39 cellular contexts compared by ENCODE assay signal in the genomic region with DNA sequence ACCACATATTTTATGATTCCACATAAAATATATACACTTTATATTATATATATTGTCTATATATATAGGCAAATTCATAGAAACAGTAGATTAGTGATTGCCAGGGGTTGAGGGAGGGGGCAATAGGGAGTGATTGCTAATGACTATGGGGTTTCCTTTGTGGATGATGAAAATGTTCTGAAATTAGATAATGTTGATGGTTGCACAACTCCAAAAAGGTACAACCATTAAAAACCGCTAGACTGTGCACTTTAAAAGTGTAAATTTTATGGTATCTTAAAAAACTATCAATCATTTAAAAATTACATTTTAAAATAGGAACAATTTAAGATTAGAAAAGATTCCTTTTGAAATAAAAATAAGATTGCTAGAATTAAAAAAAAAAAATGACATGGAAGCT.
"Had no signal": no experiment of that assay in that cellular context is flagged by ENCODE, and none has a peak within 500 bp of the region (broad histone marks: within the 10 kb centered on the region; RNA-seq: fewer than 3 reads in every experiment).

No MANE protein-coding gene starts in this region.

- H3K27me3 ChIP-seq: adrenal gland, ascending aorta, body of pancreas, brain microvascular endothelial cell, breast epithelium, cardiac muscle cell had no signal

- DNase-seq: activated effector memory CD4-positive, alpha-beta T cell treated with anti-CD3 and anti-CD28 coated beads, Interleukin-2, amount 50 U/mL, for 16 hours; activated effector memory CD4-positive, alpha-beta T cell treated with Interleukin-2 at 50 U/mL for 16 hours; activated gamma-delta T cell; activated gamma-delta T cell treated with Interleukin-2 at 50 U/mL for 16 hours; activated naive CD4-positive, alpha-beta T cell; activated naive CD4-positive, alpha-beta T cell treated with anti-CD3 and anti-CD28 coated beads for 36 hours; activated naive CD4-positive, alpha-beta T cell treated with anti-CD3 and anti-CD28 coated beads, Interleukin-2, amount 10 ng/mL, durations not matched to agents 7 days and 5 days; activated naive CD4-positive, alpha-beta T cell treated with anti-CD3 and anti-CD28 coated beads, Interleukin-2, amount 50 U/mL, for 16 hours; activated naive CD4-positive, alpha-beta T cell treated with Interleukin-2 at 50 U/mL for 16 hours; activated naive CD8-positive, alpha-beta T cell treated with anti-CD3 and anti-CD28 coated beads for 36 hours; activated naive CD8-positive, alpha-beta T cell treated with anti-CD3 and anti-CD28 coated beads, Interleukin-2, amount 10 ng/mL, durations not matched to agents 7 days and 5 days; activated naive CD8-positive, alpha-beta T cell treated with anti-CD3 and anti-CD28 coated beads, Interleukin-2, amount 50 U/mL, for 24 hours; activated T-cell treated with anti-CD3 and anti-CD28 coated beads, Interleukin-2, amount 50 U/mL, for 1 hour; activated T-cell treated with anti-CD3 and anti-CD28 coated beads, Interleukin-2, amount 50 U/mL, for 24 hours; activated T-cell treated with anti-CD3 and anti-CD28 coated beads, Interleukin-2, amount 50 U/mL, for 4 hours; activated T-cell treated with anti-CD3 and anti-CD28 coated beads, Interleukin-2, amount 50 U/mL, for 48 hours; activated T-cell treated with anti-CD3 and anti-CD28 coated beads, Interleukin-2, amount 50 U/mL, for 72 hours; adrenal gland; amniotic stem cell; amygdala; anterior cingulate cortex; aorta; body of pancreas; brain microvascular endothelial cell; caudate nucleus; central memory CD4-positive, alpha-beta T cell; cerebellar nuclear complex had no signal

- ATAC-seq: activated naive CD4-positive, alpha-beta T cell treated with anti-CD3 and anti-CD28 coated beads, Interleukin-2, amount 50 U/mL, for 72 hours; activated naive CD8-positive, alpha-beta T cell treated with anti-CD3 and anti-CD28 coated beads, Interleukin-2, amount 50 U/mL, for 24 hours; activated T-cell treated with anti-CD3 and anti-CD28 coated beads, Interleukin-2, amount 50 U/mL, for 4 hours; activated T-cell treated with anti-CD3 and anti-CD28 coated beads, Interleukin-2, amount 50 U/mL, for 72 hours; body of pancreas had no signal

- H3K4me3 ChIP-seq: adrenal gland, ascending aorta, body of pancreas, breast epithelium, cardiac muscle cell had no signal

- H3K9me3 ChIP-seq: adrenal gland, ascending aorta, body of pancreas, breast epithelium had no signal

- FAIRE-seq: astrocyte, bronchial epithelial cell had no signal

- H3K27me3 Mint-ChIP-seq: activated naive CD4-positive, alpha-beta T cell treated with anti-CD3 and anti-CD28 coated beads, Interleukin-2, amount 10 ng/mL, durations not matched to agents 7 days and 5 days; activated naive CD4-positive, alpha-beta T cell treated with anti-CD3 and anti-CD28 coated beads, Interleukin-2, amount 50 U/mL, for 24 hours; activated naive CD8-positive, alpha-beta T cell; activated naive CD8-positive, alpha-beta T cell treated with anti-CD3 and anti-CD28 coated beads for 36 hours; activated naive CD8-positive, alpha-beta T cell treated with anti-CD3 and anti-CD28 coated beads, Interleukin-2, amount 10 ng/mL, durations not matched to agents 7 days and 5 days; activated naive CD8-positive, alpha-beta T cell treated with anti-CD3 and anti-CD28 coated beads, Interleukin-2, amount 50 U/mL, for 24 hours; activated T-cell treated with anti-CD3 and anti-CD28 coated beads, Interleukin-2, amount 50 U/mL, for 24 hours; brain; central memory CD8-positive, alpha-beta T cell had no signal

- H3K36me3 Mint-ChIP-seq: brain had no signal

- H3K4me1 ChIP-seq: adrenal gland, ascending aorta, body of pancreas, breast epithelium had no signal

- H3K4me3 Mint-ChIP-seq: activated naive CD4-positive, alpha-beta T cell treated with anti-CD3 and anti-CD28 coated beads for 36 hours; activated naive CD4-positive, alpha-beta T cell treated with anti-CD3 and anti-CD28 coated beads, Interleukin-2, amount 10 ng/mL, durations not matched to agents 7 days and 5 days; activated naive CD4-positive, alpha-beta T cell treated with anti-CD3 and anti-CD28 coated beads, Interleukin-2, amount 50 U/mL, for 24 hours; activated naive CD8-positive, alpha-beta T cell; activated naive CD8-positive, alpha-beta T cell treated with anti-CD3 and anti-CD28 coated beads for 36 hours; activated naive CD8-positive, alpha-beta T cell treated with anti-CD3 and anti-CD28 coated beads, Interleukin-2, amount 10 ng/mL, durations not matched to agents 7 days and 5 days; activated naive CD8-positive, alpha-beta T cell treated with anti-CD3 and anti-CD28 coated beads, Interleukin-2, amount 50 U/mL, for 24 hours; activated T-cell treated with anti-CD3 and anti-CD28 coated beads, Interleukin-2, amount 50 U/mL, for 24 hours; activated T-cell treated with anti-CD3 and anti-CD28 coated beads, Interleukin-2, amount 50 U/mL, for 4 hours; activated T-cell treated with anti-CD3 and anti-CD28 coated beads, Interleukin-2, amount 50 U/mL, for 72 hours; activated T-helper 1 cell treated with anti-CD3 and anti-CD28 coated beads, Interleukin-12 subunit alpha, Interleukin-12 subunit beta, Interleukin-2, Interleukin-4 antibody, amounts not matched to agents 30 ng/mL and 10 ng/mL and 1 ng/mL, durations not matched to agents 14 hours and 24 hours and 36 hours; brain; central memory CD8-positive, alpha-beta T cell had no signal

- H3K27ac Mint-ChIP-seq: activated naive CD4-positive, alpha-beta T cell treated with anti-CD3 and anti-CD28 coated beads for 36 hours; activated naive CD4-positive, alpha-beta T cell treated with anti-CD3 and anti-CD28 coated beads, Interleukin-2, amount 10 ng/mL, durations not matched to agents 7 days and 5 days; activated naive CD4-positive, alpha-beta T cell treated with anti-CD3 and anti-CD28 coated beads, Interleukin-2, amount 50 U/mL, for 24 hours; activated naive CD4-positive, alpha-beta T cell treated with anti-CD3 and anti-CD28 coated beads, Interleukin-2, amount 50 U/mL, for 72 hours; activated naive CD8-positive, alpha-beta T cell; activated naive CD8-positive, alpha-beta T cell treated with anti-CD3 and anti-CD28 coated beads for 36 hours; activated naive CD8-positive, alpha-beta T cell treated with anti-CD3 and anti-CD28 coated beads, Interleukin-2, amount 10 ng/mL, durations not matched to agents 7 days and 5 days; activated naive CD8-positive, alpha-beta T cell treated with anti-CD3 and anti-CD28 coated beads, Interleukin-2, amount 50 U/mL, for 24 hours; activated T-cell treated with anti-CD3 and anti-CD28 coated beads, Interleukin-2, amount 50 U/mL, for 24 hours; activated T-cell treated with anti-CD3 and anti-CD28 coated beads, Interleukin-2, amount 50 U/mL, for 72 hours; activated T-helper 1 cell treated with anti-CD3 and anti-CD28 coated beads, Interleukin-12 subunit alpha, Interleukin-12 subunit beta, Interleukin-2, Interleukin-4 antibody, amounts not matched to agents 30 ng/mL and 10 ng/mL and 1 ng/mL, durations not matched to agents 14 hours and 24 hours and 36 hours; activated T-helper 2 cell treated with anti-CD3 and anti-CD28 coated beads, Interferon-gamma antibody, Interleukin-2, Interleukin-4, amounts not matched to agents 10 μg/mL and 5 μg/mL and 100 μg/mL, durations not matched to agents 14 hours and 24 hours and 36 hours; brain had no signal

- H3K27ac ChIP-seq: adrenal gland, ascending aorta, body of pancreas, brain microvascular endothelial cell, breast epithelium, cardiac muscle cell had no signal

- H3K36me3 ChIP-seq: adrenal gland, ascending aorta, brain microvascular endothelial cell, breast epithelium, cardiac muscle cell had no signal

- H3K9me3 Mint-ChIP-seq: activated naive CD4-positive, alpha-beta T cell treated with anti-CD3 and anti-CD28 coated beads for 36 hours; activated naive CD4-positive, alpha-beta T cell treated with anti-CD3 and anti-CD28 coated beads, Interleukin-2, amount 10 ng/mL, durations not matched to agents 7 days and 5 days; activated naive CD8-positive, alpha-beta T cell treated with anti-CD3 and anti-CD28 coated beads for 36 hours; activated naive CD8-positive, alpha-beta T cell treated with anti-CD3 and anti-CD28 coated beads, Interleukin-2, amount 50 U/mL, for 24 hours; activated T-cell treated with anti-CD3 and anti-CD28 coated beads, Interleukin-2, amount 50 U/mL, for 4 hours; activated T-helper 2 cell treated with anti-CD3 and anti-CD28 coated beads, Interferon-gamma antibody, Interleukin-2, Interleukin-4, amounts not matched to agents 10 μg/mL and 5 μg/mL and 100 μg/mL, durations not matched to agents 14 hours and 24 hours and 36 hours; brain; central memory CD8-positive, alpha-beta T cell had no signal
